Comparison of ENCODE assay signal across 8 cellular contexts in genomic region chr14:21940887-21941855, GRCh38.
DNase-seq lines count a peak whose midpoint lies in the region; ATAC-seq and TF ChIP-seq lines count a peak whose summit lies in the region.

No MANE protein-coding gene starts in this region.

- intact Hi-C loops in activated CD4-positive, alpha-beta T cell treated with anti-CD3 and anti-CD28 coated beads for 36 hours (cut with DNase I, micrococcal nuclease): loop anchor here in 1 of 2 experiments (2.0 kb wide), 1 partner anchor 22 kb away; no protein-coding TSS in a partner anchor

- peaks cover 35% of the 10 kb centered on the region; the same call in 1 of the 2 replicates for H3K27me3 ChIP-seq in OCI-LY3 (ENCODE audit: low read depth, low read length)

- no peaks in the 10 kb centered on the region for H3K36me3 Mint-ChIP-seq in activated CD4-positive, alpha-beta T cell treated with anti-CD3 and anti-CD28 coated beads for 36 hours (ENCODE audit: low read depth)

- H3K27me3 Mint-ChIP-seq in activated CD4-positive, alpha-beta T cell treated with anti-CD3 and anti-CD28 coated beads for 36 hours: no peaks in the 10 kb centered on the region

- H3K9ac ChIP-seq in OCI-LY3 (ENCODE audit: low read length): no peak overlapping the region

- peaks cover 20% of the 10 kb centered on the region for H3K4me1 Mint-ChIP-seq in activated CD4-positive, alpha-beta T cell treated with anti-CD3 and anti-CD28 coated beads for 36 hours

- no peaks in the 10 kb centered on the region for H3K36me3 ChIP-seq in OCI-LY3 (replicated peaks; ENCODE audit: low read depth, low read length)

- TF ChIP-seq CTCF in OCI-LY3 (IDR thresholded peaks at IDR 0.05; ENCODE audit: low read depth, low read length): peak; percentile 49

- no peak overlapping the region for H3K4me3 ChIP-seq in OCI-LY3 (ENCODE audit: low read length)

- ATAC-seq in activated CD4-positive, alpha-beta T cell treated with anti-CD3 and anti-CD28 coated beads for 36 hours: peak; percentile 78
- ATAC-seq in HG03442 (IDR thresholded peaks at IDR 0.05; ENCODE audit: unreplicated experiment) (no peak), GM18502 (IDR thresholded peaks at IDR 0.05; ENCODE audit: poor library complexity, unreplicated experiment) (no peak)

- H3K27ac ChIP-seq in OCI-LY3 (ENCODE audit: low read length): no peak overlapping the region

- H2AFZ ChIP-seq in OCI-LY3 (ENCODE audit: low read depth, low read length): peak overlapping the region; percentile 28; the same call in 1 of the 2 replicates

- no peaks in the 10 kb centered on the region for H4K20me1 ChIP-seq in OCI-LY3 (ENCODE audit: insufficient read depth, low read length)

- peak overlapping the region; percentile 89 for H3K27ac Mint-ChIP-seq in activated CD4-positive, alpha-beta T cell treated with anti-CD3 and anti-CD28 coated beads for 36 hours

- no peak overlapping the region; the same call in 1 of the 2 replicates for H3K4me2 ChIP-seq in OCI-LY3 (ENCODE audit: low read length)

- CTCF ChIA-PET in activated CD4-positive, alpha-beta T cell treated with anti-CD3 and anti-CD28 coated beads for 36 hours (lab: Charles Lee): interaction anchor here (0.8 to 1.8 kb wide), 4 partner anchors 14 to 777 kb away, joined by 3 to 7 read pairs (median 4); no protein-coding TSS in a partner anchor

- peak; percentile 34 for DNase-seq in activated CD4-positive, alpha-beta T cell treated with anti-CD3 and anti-CD28 coated beads for 36 hours
- no peak for DNase-seq in activated CD4-positive, alpha-beta T cell treated with anti-CD3 and anti-CD28 coated beads for 1 hour
- DNase-seq in amniotic epithelial cell (ENCODE audit: low read depth) (peak; percentile 51), lung microvascular endothelial cell (ENCODE audit: low read depth in 2 of 2) (peak; percentile 36 to 49), GM19240 (ENCODE audit: insufficient read length, low spot score) (no peak)

- H3K79me2 ChIP-seq in OCI-LY3 (ENCODE audit: low read length): no peaks in the 10 kb centered on the region

- peak overlapping the region; percentile 68 for H3K4me3 Mint-ChIP-seq in activated CD4-positive, alpha-beta T cell treated with anti-CD3 and anti-CD28 coated beads for 36 hours

- H3K4me1 ChIP-seq in OCI-LY3 (ENCODE audit: low read length): no peaks in the 10 kb centered on the region

- no peaks in the 10 kb centered on the region for H3K9me3 ChIP-seq in OCI-LY3 (ENCODE audit: insufficient read depth, low read length)

- no peaks in the 10 kb centered on the region for H3K9me3 Mint-ChIP-seq in activated CD4-positive, alpha-beta T cell treated with anti-CD3 and anti-CD28 coated beads for 36 hours (ENCODE audit: low read depth)

- POLR2A ChIA-PET in activated CD4-positive, alpha-beta T cell treated with anti-CD3 and anti-CD28 coated beads for 36 hours (lab: Charles Lee): interaction anchor here (0.7 kb wide), 1 partner anchor 436 kb away, joined by 3 read pairs; no protein-coding TSS in a partner anchor

Comparison
In these comparisons a context has a peak if more than half of its experiments do, and no peak if none do; other contexts are left out.
1. DNase-seq: peak in activated CD4-positive, alpha-beta T cell treated with anti-CD3 and anti-CD28 coated beads for 36 hours (single experiment), amniotic epithelial cell (single experiment) and lung microvascular endothelial cell (2 of 2); none in activated CD4-positive, alpha-beta T cell treated with anti-CD3 and anti-CD28 coated beads for 1 hour (single experiment) and GM19240 (single experiment).